Comparison of ENCODE assay signal across 11 cellular contexts in genomic region chr19:4557186-4557970, GRCh38. TPM values are rescaled to one million over a fixed set of nuclear protein-coding genes. Genes with fewer than 3 reads are reported as not detected.
DNase-seq lines count a peak whose midpoint lies in the region; ATAC-seq, FAIRE-seq and TF ChIP-seq lines count a peak whose summit lies in the region.
"Had no signal": no experiment of that assay in that cellular context is flagged by ENCODE, and none has a peak within 500 bp of the region (broad histone marks: within the 10 kb centered on the region; RNA-seq: fewer than 3 reads in every experiment).

No MANE protein-coding gene starts in this region.

- peak overlapping the region; percentile 81 for H3K27ac Mint-ChIP-seq in neural crest cell (ENCODE audit: unreplicated experiment)

- TF ChIP-seq CTCF in Loucy (conservative IDR thresholded peaks at IDR 0.05; ENCODE audit: low read length), result peak; percentile 53
- TF ChIP-seq CTCF in body of pancreas (IDR thresholded peaks at IDR 0.05), result peak in 4 of 7 experiments; percentile 5 to 14 (median 9)
- peak; percentile 39 for TF ChIP-seq CTCF in neural crest cell (conservative IDR thresholded peaks at IDR 0.05)

- no peak overlapping the region for H3K4me3 ChIP-seq in Loucy (ENCODE audit: low read length, poor library complexity, severe bottlenecking)
- no peak overlapping the region for H3K4me3 ChIP-seq in body of pancreas

- no peaks in the 10 kb centered on the region for H3K9me2 ChIP-seq in Loucy (replicated peaks; ENCODE audit: low read depth, low read length)

- H3K79me2 ChIP-seq in Loucy (ENCODE audit: insufficient read depth, low read length), result no peaks in the 10 kb centered on the region

- H3K9me3 Mint-ChIP-seq in neural crest cell, result peaks cover 5% of the 10 kb centered on the region

- FAIRE-seq in GM19239 (lab: Jason Lieb, UNC), result no peak

- peak; percentile 45 for DNase-seq in NCI-H748 (lab: John Stamatoyannopoulos, UW; ENCODE audit: unreplicated experiment)
- no peak for DNase-seq in NCI-H748 treated with DMSO at 0.1 percent for 48 hours (lab: John Stamatoyannopoulos, UW)
- DNase-seq in body of pancreas, result no peak
- no peak for DNase-seq in neural crest cell (ENCODE audit: low read depth, low spot score)
- DNase-seq in GM19239 (ENCODE audit: insufficient read length, low spot score), result no peak
- DNase-seq in SHP77 treated with DMSO at 0.1 percent for 48 hours (lab: John Stamatoyannopoulos, UW), result no peak

- H3K9me3 ChIP-seq in Loucy (ENCODE audit: insufficient read depth, low read depth, low read length) (no peaks in the 10 kb centered on the region), body of pancreas (no peaks in the 10 kb centered on the region)
- H3K9me3 ChIP-seq: left lung, Peyer's patch, suprapubic skin had no signal

- ATAC-seq in body of pancreas (no peak), GM21367 (IDR thresholded peaks at IDR 0.05; ENCODE audit: unreplicated experiment) (no peak)

- WGBS in body of pancreas, 2 donors, result 69 to 75% methylated on average over 28 to 31 of the region's 31 CpGs

- H3K27me3 ChIP-seq in Loucy (ENCODE audit: insufficient read depth, low read length, poor library complexity, severe bottlenecking) (no peaks in the 10 kb centered on the region), body of pancreas (no peaks in the 10 kb centered on the region)
- H3K27me3 ChIP-seq: left lung, Peyer's patch, suprapubic skin had no signal

- H4K20me1 ChIP-seq in Loucy (ENCODE audit: insufficient read depth, low read length, poor library complexity, severe bottlenecking), result no peaks in the 10 kb centered on the region

- H3K36me3 Mint-ChIP-seq in neural crest cell (ENCODE audit: low read depth), result peaks cover 12% of the 10 kb centered on the region

- no peak for TF ChIP-seq POLR2A in body of pancreas (IDR thresholded peaks at IDR 0.05)

- H3K36me3 ChIP-seq in Loucy (ENCODE audit: insufficient read depth, low read length) (no peaks in the 10 kb centered on the region), body of pancreas (replicated peaks in 1 of 2; ENCODE audit: insufficient read depth in 1 of 2, low read depth in 2 of 2) (no peaks in the 10 kb centered on the region)
- H3K36me3 ChIP-seq: Peyer's patch, suprapubic skin had no signal

- peaks cover 4% of the 10 kb centered on the region for H3K4me1 Mint-ChIP-seq in neural crest cell

- H3K27me3 Mint-ChIP-seq in neural crest cell (ENCODE audit: low read depth), result no peaks in the 10 kb centered on the region

- H3K4me1 ChIP-seq in Loucy (ENCODE audit: insufficient read depth, low read length, poor library complexity, severe bottlenecking), result no peaks in the 10 kb centered on the region
- H3K4me1 ChIP-seq in body of pancreas, result peaks cover 5% of the 10 kb centered on the region

- H3K4me2 ChIP-seq in Loucy (ENCODE audit: low read depth, low read length, poor library complexity, severe bottlenecking), result no peak overlapping the region

- intact Hi-C loops in body of pancreas (cut with DNase I), result no loop called here

- no peak overlapping the region for H2AFZ ChIP-seq in Loucy (ENCODE audit: low read length)

- no peak overlapping the region for H3K9ac ChIP-seq in Loucy (ENCODE audit: low read depth, low read length, poor library complexity, severe bottlenecking)

- no peaks in the 10 kb centered on the region for H3F3A ChIP-seq in Loucy (ENCODE audit: low read depth)

- H3K27ac ChIP-seq in body of pancreas, result no peak overlapping the region
- H3K27ac ChIP-seq: left lung, Peyer's patch, suprapubic skin had no signal

- H3K4me3 Mint-ChIP-seq in neural crest cell, result no peak overlapping the region

RNA-seq across cellular contexts. Expression of gene SEMA6B, which starts 2.1 kb away (rescaled TPM):
- 10 to 100 TPM in 1 of 2 donors, 1 to 10 TPM in 1; 6.0 to 11.5 TPM for total RNA-seq in body of pancreas
- total RNA-seq in neural crest cell, result 21.7 and 25.3 TPM in 2 replicates

RNA-seq across cellular contexts. Expression of gene LRG1, which starts 17.5 kb away (rescaled TPM):
- total RNA-seq in body of pancreas (10 to 100 TPM in 1 of 2 donors, 1 to 10 TPM in 1; 8.8 to 21.1 TPM), neural crest cell (0.09 TPM in 2 replicates)

RNA-seq across cellular contexts. Expression of gene PLIN5, which starts 22.4 kb away (rescaled TPM):
- total RNA-seq in body of pancreas (100 to 1,000 TPM in 1 of 2 donors, 10 to 100 TPM in 1; 72.9 to 132 TPM), neural crest cell (4.8 TPM in 2 replicates)

RNA-seq across cellular contexts. Expression of gene PLIN4, which starts 39.1 kb away (rescaled TPM):
- total RNA-seq in body of pancreas (100 to 1,000 TPM in 1 of 2 donors, 10 to 100 TPM in 1; 18.9 to 125 TPM), neural crest cell (0.30 and 0.47 TPM in 2 replicates)

Comparison
In these comparisons a context has a peak if more than half of its experiments do, and no peak if none do; other contexts are left out.
1. RNA of gene PLIN5, which starts 22.4 kb away (total RNA-seq): 72.9 to 132 TPM in body of pancreas; 4.8 TPM in neural crest cell; every median in the first group is over 10 times any median in the second.
2. Peak in every context shown above with its lines, with median percentiles within 50 percentile points of each other: CTCF ChIP-seq.